In genomic region chr3:100556656-100557310, GRCh38 we compare ENCODE assay signal across 20 cellular contexts. TPM values are rescaled to one million over a fixed set of nuclear protein-coding genes. Genes with fewer than 3 reads are reported as not detected.
DNase-seq lines count a peak whose midpoint lies in the region; ATAC-seq, FAIRE-seq and TF ChIP-seq lines count a peak whose summit lies in the region.
"Had no signal": no experiment of that assay in that cellular context is flagged by ENCODE, and none has a peak within 500 bp of the region (broad histone marks: within the 10 kb centered on the region; RNA-seq: fewer than 3 reads in every experiment).

No MANE protein-coding gene starts in this region.

- no peak overlapping the region for H3K4me2 ChIP-seq in fibroblast of lung (ENCODE audit: extremely low read depth, insufficient read depth, low read length)

- H3K4me3 ChIP-seq in breast epithelium (no peak overlapping the region), RWPE2 (ENCODE audit: severe bottlenecking) (no peak overlapping the region), fibroblast of lung (replicated peaks in 1 of 4; ENCODE audit: control extremely low read depth in 1 of 4, insufficient read depth in 1 of 4, low read depth in 3 of 4, low read length in 4 of 4) (no peak overlapping the region), ascending aorta (peak overlapping the region in 1 of 2 donors; percentile 11), A673 (ENCODE audit: low read depth, low read length, poor library complexity, severe bottlenecking) (no peak overlapping the region)

- H3K27me3 ChIP-seq in breast epithelium = no peaks in the 10 kb centered on the region
- no peaks in the 10 kb centered on the region for H3K27me3 ChIP-seq in RWPE2 (ENCODE audit: insufficient read depth, poor library complexity, severe bottlenecking)
- no peaks in the 10 kb centered on the region for H3K27me3 ChIP-seq in fibroblast of lung (ENCODE audit: control insufficient read depth, insufficient read depth, low read length)
- H3K27me3 ChIP-seq in ascending aorta = no peaks in the 10 kb centered on the region
- H3K27me3 ChIP-seq in A673 (replicated peaks; ENCODE audit: insufficient read depth, low read depth, low read length, poor library complexity) = no peaks in the 10 kb centered on the region

- H2AFZ ChIP-seq in fibroblast of lung (ENCODE audit: low read length) = no peak overlapping the region

- peak; percentile 85 for DNase-seq in MCF 10A (ENCODE audit: unreplicated experiment)
- no peak for DNase-seq in breast epithelium (ENCODE audit: low spot score in 2 of 2)
- DNase-seq in RWPE2 (ENCODE audit: low spot score) = no peak
- peak; percentile 64 to 75 for DNase-seq in fibroblast of lung (ENCODE audit: low read depth in 2 of 2)
- no peak for DNase-seq in ascending aorta (ENCODE audit: low spot score in 2 of 2)
- no peak for DNase-seq in urothelium cell line (ENCODE audit: low spot score)
- no peak for DNase-seq in activated CD4-positive, alpha-beta T cell treated with anti-CD3 and anti-CD28 coated beads, Interleukin-2, amount 10 ng/mL, durations not matched to agents 24 days and 14 days
- no peak for DNase-seq in A673 (ENCODE audit: low spot score)
- DNase-seq: activated CD8-positive, alpha-beta memory T cell treated with anti-CD3 and anti-CD28 coated beads for 24 hours; activated gamma-delta T cell treated with Interleukin-2 at 50 U/mL for 16 hours; DND-41; erythroblast; H9; immature natural killer cell; NCI-H524; stimulated activated CD8-positive, alpha-beta memory T cell treated with anti-CD3 and anti-CD28 coated beads, Interleukin-4, amount 100 ng/mL, for 48 hours; trophoblast cell had no signal

- H3K36me3 ChIP-seq in breast epithelium (no peaks in the 10 kb centered on the region), RWPE2 (ENCODE audit: low read depth) (no peaks in the 10 kb centered on the region), fibroblast of lung (ENCODE audit: control insufficient read depth, insufficient read depth, low read length) (no peaks in the 10 kb centered on the region), ascending aorta (no peaks in the 10 kb centered on the region), A673 (ENCODE audit: insufficient read depth, low read length, poor library complexity, severe bottlenecking) (no peaks in the 10 kb centered on the region)

- FAIRE-seq in urothelium cell line (lab: Jason Lieb, UNC) = no peak

- H3K27ac ChIP-seq in breast epithelium = no peak overlapping the region
- H3K27ac ChIP-seq in RWPE2 (ENCODE audit: poor library complexity, severe bottlenecking) = peak overlapping the region; percentile 65
- H3K27ac ChIP-seq in fibroblast of lung (ENCODE audit: insufficient read depth, low read length) = no peak overlapping the region
- H3K27ac ChIP-seq in ascending aorta = no peak overlapping the region
- no peak overlapping the region for H3K27ac ChIP-seq in A673 (ENCODE audit: low read depth, low read length, poor library complexity, severe bottlenecking)

- TF ChIP-seq CTCF in MCF 10A (IDR thresholded peaks at IDR 0.05; ENCODE audit: unreplicated experiment) = no peak
- no peak for TF ChIP-seq CTCF in breast epithelium (IDR thresholded peaks at IDR 0.05)
- TF ChIP-seq CTCF in RWPE2 (IDR thresholded peaks at IDR 0.05; ENCODE audit: poor library complexity, severe bottlenecking) = no peak
- no peak for TF ChIP-seq CTCF in fibroblast of lung (conservative IDR thresholded peaks at IDR 0.05 in 1 of 2, IDR thresholded peaks at IDR 0.05 in 1 of 2; ENCODE audit: low read depth in 1 of 2, low read length in 2 of 2)
- TF ChIP-seq CTCF in ascending aorta (IDR thresholded peaks at IDR 0.05) = no peak
- TF ChIP-seq CTCF in A673 (conservative IDR thresholded peaks at IDR 0.05; ENCODE audit: low read depth, low read length) = no peak

- ATAC-seq in RWPE2 (ENCODE audit: low read depth) = peak; percentile 88

- intact Hi-C loops in MCF 10A (cut with micrococcal nuclease) (loop anchor here (2.0 kb wide), 1 partner anchor 64 kb away; the partner anchor contains the start of gene TMEM45A), breast epithelium (cut with DNase I; ENCODE audit: low total_unique reads) (no loop called here), ascending aorta (cut with DNase I) (no loop called here), A673 (cut with micrococcal nuclease; ENCODE audit: unreplicated experiment) (no loop called here)
- intact Hi-C loops in activated CD4-positive, alpha-beta T cell treated with anti-CD3 and anti-CD28 coated beads, Interleukin-2, amount 10 ng/mL, durations not matched to agents 24 days and 14 days (cut with micrococcal nuclease) = no loop called here

- H3K9ac ChIP-seq in fibroblast of lung (ENCODE audit: insufficient read depth, low read length) = no peak overlapping the region

- no TSS peak for BruUV-seq in MCF 10A (replicated peaks; lab: Mats Ljungman, UMichigan)
- no TSS peak for BruUV-seq in A673 (replicated peaks; lab: Mats Ljungman, UMichigan)

- peak overlapping the region; percentile 46 for H3K27ac Mint-ChIP-seq in MCF 10A (ENCODE audit: low read depth, unreplicated experiment)
- no peak overlapping the region for H3K27ac Mint-ChIP-seq in activated CD4-positive, alpha-beta T cell treated with anti-CD3 and anti-CD28 coated beads, Interleukin-2, amount 10 ng/mL, durations not matched to agents 24 days and 14 days
- H3K27ac Mint-ChIP-seq: H9, immature natural killer cell had no signal

- no peaks in the 10 kb centered on the region for H3K27me3 Mint-ChIP-seq in MCF 10A (ENCODE audit: insufficient read depth, unreplicated experiment)
- no peaks in the 10 kb centered on the region for H3K27me3 Mint-ChIP-seq in activated CD4-positive, alpha-beta T cell treated with anti-CD3 and anti-CD28 coated beads, Interleukin-2, amount 10 ng/mL, durations not matched to agents 24 days and 14 days

- H4K20me1 ChIP-seq in fibroblast of lung (ENCODE audit: control insufficient read depth, extremely low read depth, insufficient read depth, low read length) = no peaks in the 10 kb centered on the region

- CTCF ChIA-PET in MCF 10A (lab: Yijun Ruan, JAX) (no interaction called here), A673 (lab: Charles Lee) (no interaction called here)

- no peaks in the 10 kb centered on the region for H3K79me2 ChIP-seq in fibroblast of lung (ENCODE audit: control insufficient read depth, insufficient read depth, low read length)

- peaks cover 33% of the 10 kb centered on the region for H3K4me1 Mint-ChIP-seq in MCF 10A (ENCODE audit: insufficient read depth, unreplicated experiment)
- no peaks in the 10 kb centered on the region for H3K4me1 Mint-ChIP-seq in activated CD4-positive, alpha-beta T cell treated with anti-CD3 and anti-CD28 coated beads, Interleukin-2, amount 10 ng/mL, durations not matched to agents 24 days and 14 days
- H3K4me1 Mint-ChIP-seq: central memory CD8-positive, alpha-beta T cell; immature natural killer cell had no signal

- POLR2A ChIA-PET in MCF 10A (lab: Yijun Ruan, JAX) = interaction anchor here (0.7 to 0.9 kb wide), 2 partner anchors 9 to 152 kb away, joined by 3 read pairs; no protein-coding TSS in a partner anchor
- POLR2A ChIA-PET in A673 (lab: Charles Lee; ENCODE audit: low non-redundant PET) = interaction anchor here (0.6 kb wide), 1 partner anchor 71 kb away, joined by 3 read pairs; no protein-coding TSS in a partner anchor

- H3K36me3 Mint-ChIP-seq in MCF 10A (ENCODE audit: insufficient read depth, unreplicated experiment) = no peaks in the 10 kb centered on the region
- H3K36me3 Mint-ChIP-seq in activated CD4-positive, alpha-beta T cell treated with anti-CD3 and anti-CD28 coated beads, Interleukin-2, amount 10 ng/mL, durations not matched to agents 24 days and 14 days (ENCODE audit: low read depth) = no peaks in the 10 kb centered on the region
- H3K36me3 Mint-ChIP-seq: immature natural killer cell had no signal

- no peaks in the 10 kb centered on the region for H3K9me3 Mint-ChIP-seq in MCF 10A (ENCODE audit: unreplicated experiment)
- no peaks in the 10 kb centered on the region for H3K9me3 Mint-ChIP-seq in activated CD4-positive, alpha-beta T cell treated with anti-CD3 and anti-CD28 coated beads, Interleukin-2, amount 10 ng/mL, durations not matched to agents 24 days and 14 days
- H3K9me3 Mint-ChIP-seq: central memory CD8-positive, alpha-beta T cell; H9 had no signal

- no peak overlapping the region for H3K4me3 Mint-ChIP-seq in MCF 10A (ENCODE audit: unreplicated experiment)
- no peak overlapping the region for H3K4me3 Mint-ChIP-seq in activated CD4-positive, alpha-beta T cell treated with anti-CD3 and anti-CD28 coated beads, Interleukin-2, amount 10 ng/mL, durations not matched to agents 24 days and 14 days
- H3K4me3 Mint-ChIP-seq: central memory CD8-positive, alpha-beta T cell; H9; immature natural killer cell had no signal

- H3K9me3 ChIP-seq in breast epithelium (no peaks in the 10 kb centered on the region), RWPE2 (ENCODE audit: severe bottlenecking) (no peaks in the 10 kb centered on the region), fibroblast of lung (ENCODE audit: control insufficient read depth, insufficient read depth, low read depth, low read length) (no peaks in the 10 kb centered on the region), ascending aorta (no peaks in the 10 kb centered on the region), A673 (ENCODE audit: low read depth, low read length, poor library complexity, severe bottlenecking) (no peaks in the 10 kb centered on the region)

- no peak for TF ChIP-seq POLR2A in breast epithelium (IDR thresholded peaks at IDR 0.05)

- peaks cover 0 to 3% of the 10 kb centered on the region in 2 donors for H3K4me1 ChIP-seq in breast epithelium
- H3K4me1 ChIP-seq in RWPE2 (ENCODE audit: insufficient read depth, poor library complexity, severe bottlenecking) = peaks cover 34% of the 10 kb centered on the region
- peaks cover 4% of the 10 kb centered on the region for H3K4me1 ChIP-seq in fibroblast of lung (ENCODE audit: control insufficient read depth, extremely low read depth, insufficient read depth, low read length)
- H3K4me1 ChIP-seq in ascending aorta = no peaks in the 10 kb centered on the region
- peaks cover 27% of the 10 kb centered on the region for H3K4me1 ChIP-seq in A673 (ENCODE audit: insufficient read depth, low read length, poor library complexity, severe bottlenecking)

RNA-seq across cellular contexts. Expression of gene ADGRG7, which starts 52.6 kb away (rescaled TPM):
- not detected in 2 replicates for total RNA-seq in MCF 10A (2022)
- total RNA-seq in breast epithelium = not detected
- total RNA-seq in fibroblast of lung = not detected in 2 replicates
- not detected in 2 replicates for polyA plus RNA-seq in fibroblast of lung
- polyA plus RNA-seq in fibroblast of lung (2012) = not detected in 2 replicates
- polyA minus RNA-seq in fibroblast of lung (ENCODE audit: low replicate concordance) = not detected in 2 replicates
- not detected for total RNA-seq in ascending aorta
- not detected in 2 replicates for total RNA-seq in activated CD4-positive, alpha-beta T cell treated with anti-CD3 and anti-CD28 coated beads, Interleukin-2, amount 10 ng/mL, durations not matched to agents 24 days and 14 days
- 2.4 and 2.7 TPM in 2 replicates for total RNA-seq in A673 (2021)
- total RNA-seq: H9, mononuclear cell, posterior vena cava had no signal
- polyA plus RNA-seq: immature natural killer cell had no signal

Comparison
In these comparisons a context has a peak if more than half of its experiments do, and no peak if none do; other contexts are left out.
1. DNase-seq: peak in MCF 10A (single experiment) and fibroblast of lung (2 of 2); none in breast epithelium (0 of 2), RWPE2 (single experiment), ascending aorta (0 of 2), urothelium cell line (single experiment), activated CD4-positive, alpha-beta T cell treated with anti-CD3 and anti-CD28 coated beads, Interleukin-2, amount 10 ng/mL, durations not matched to agents 24 days and 14 days (single experiment) and A673 (single experiment).